Comparison of ENCODE assay signal across 9 cellular contexts in the genomic region with DNA sequence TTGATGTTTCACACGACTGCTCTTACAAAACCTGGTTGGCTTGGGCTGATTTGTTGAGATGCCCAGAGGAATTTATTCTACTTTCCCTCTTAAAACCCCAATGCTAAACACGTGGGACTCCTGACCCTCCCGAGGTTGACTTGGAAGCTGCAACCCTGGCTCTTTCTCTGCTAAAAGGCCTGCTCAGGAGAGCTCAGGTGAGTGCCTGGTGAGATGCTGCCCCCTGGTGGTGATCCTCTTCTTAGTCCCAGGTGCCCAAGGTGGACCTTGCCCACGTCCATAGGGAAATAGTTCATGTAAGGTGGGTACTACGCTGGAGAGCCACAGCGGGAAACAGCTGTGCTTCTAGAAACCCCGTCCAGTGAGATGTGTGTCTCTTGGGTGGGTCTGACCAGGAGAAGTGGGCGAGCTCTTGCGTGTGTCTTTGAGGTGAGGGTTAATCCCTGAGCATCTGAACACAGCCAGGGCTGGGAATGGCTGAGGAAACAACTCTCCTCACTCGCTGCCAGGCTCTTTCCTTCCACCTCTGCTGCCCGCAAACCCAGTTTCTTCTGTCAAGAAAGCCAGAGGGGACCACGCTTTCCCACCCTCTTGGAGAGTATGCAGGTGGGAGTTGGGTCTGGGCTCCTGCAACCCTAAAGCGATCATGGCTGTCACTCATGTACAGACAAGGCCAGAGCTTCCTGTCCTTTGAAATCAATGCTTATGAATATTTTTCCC. TPM values are rescaled to one million over a fixed set of nuclear protein-coding genes. Genes with fewer than 3 reads are reported as not detected.
DNase-seq lines count a peak whose midpoint lies in the region; ATAC-seq and TF ChIP-seq lines count a peak whose summit lies in the region.
"Had no signal": no experiment of that assay in that cellular context is flagged by ENCODE, and none has a peak within 500 bp of the region (broad histone marks: within the 10 kb centered on the region; RNA-seq: fewer than 3 reads in every experiment).

No MANE protein-coding gene starts in this region.

- peaks cover 0 to 14% (median 0%) of the 10 kb centered on the region in 7 donors for H3K27me3 ChIP-seq in spleen (replicated peaks in 1 of 7)

- H3K27ac ChIP-seq in spleen = no peak overlapping the region
- H3K27ac ChIP-seq: BLaER1 treated with 17β-estradiol and CSF1 and Interleukin-3, amounts not matched to agents 10 nM and 100 nM had no signal

- H3K36me3 ChIP-seq in spleen = no peaks in the 10 kb centered on the region
- H3K36me3 ChIP-seq: BLaER1 treated with 17β-estradiol and CSF1 and Interleukin-3, amounts not matched to agents 10 nM and 100 nM had no signal

- TF ChIP-seq CTCF in spleen (IDR thresholded peaks at IDR 0.05 in 8 of 11, conservative IDR thresholded peaks at IDR 0.05 in 3 of 11) = peak in 10 of 11 experiments; percentile 23 to 70 (median 56)

- WGBS in spleen, 5 donors = 50 to 67% (median 56%) methylated on average over 13 of the region's 13 CpGs

- DNase-seq in NCI-H1436 (lab: John Stamatoyannopoulos, UW) (peak; percentile 82), NCI-H1436 treated with DMSO at 0.1 percent for 48 hours (lab: John Stamatoyannopoulos, UW) (no peak), HuH-7.5 (ENCODE audit: low spot score) (peak; percentile 80), OCI-M1 (lab: John Stamatoyannopoulos, UW) (peak; percentile 36), amniotic epithelial cell (ENCODE audit: low read depth) (peak; percentile 58), hepatic stellate cell (ENCODE audit: low spot score) (peak; percentile 66), spleen (no peak)

- no peak overlapping the region for H3K4me3 ChIP-seq in spleen
- H3K4me3 ChIP-seq: BLaER1 treated with 17β-estradiol and CSF1 and Interleukin-3, amounts not matched to agents 10 nM and 100 nM had no signal

- intact Hi-C loops in spleen (cut with DNase I; ENCODE audit: low total_unique reads) = no loop called here

- no peaks in the 10 kb centered on the region for H3K4me1 ChIP-seq in spleen

- ATAC-seq in GM18511 (IDR thresholded peaks at IDR 0.05; ENCODE audit: unreplicated experiment) = no peak

- H3K9me3 ChIP-seq in spleen = no peaks in the 10 kb centered on the region
- H3K9me3 ChIP-seq: BLaER1 treated with 17β-estradiol and CSF1 and Interleukin-3, amounts not matched to agents 10 nM and 100 nM had no signal

- TF ChIP-seq POLR2A in spleen (IDR thresholded peaks at IDR 0.05) = no peak

RNA-seq across cellular contexts. Expression of a gene that starts 25.5 kb away (rescaled TPM):
- 10 to 100 TPM; 25.1 to 49.3 (median 38.7) TPM for total RNA-seq in spleen
- polyA plus RNA-seq in spleen = 1 to 10 TPM; 1.9 to 3.6 (median 1.9) TPM

Comparison
In these comparisons a context has a peak if more than half of its experiments do, and no peak if none do; other contexts are left out.
1. DNase-seq: peak in NCI-H1436 (single experiment), HuH-7.5 (single experiment), OCI-M1 (single experiment), amniotic epithelial cell (single experiment) and hepatic stellate cell (single experiment); none in NCI-H1436 treated with DMSO at 0.1 percent for 48 hours (single experiment) and spleen (single experiment).